Comparison of ENCODE assay signal across 16 cellular contexts in genomic region chr18:5964108-5964507, GRCh38.
A peak's percentile ranks its signal among the peaks of the same experiment; 100 is the strongest.
DNase-seq lines count a peak whose midpoint lies in the region; ATAC-seq and TF ChIP-seq lines count a peak whose summit lies in the region.
"Had no signal": no experiment of that assay in that cellular context is flagged by ENCODE, and none has a peak within 500 bp of the region (broad histone marks: within the 10 kb centered on the region; RNA-seq: fewer than 3 reads in every experiment).

No MANE protein-coding gene starts in this region.

- H3K9me3 ChIP-seq in hepatocyte (ENCODE audit: low read depth) = no peaks in the 10 kb centered on the region
- H3K9me3 ChIP-seq: BLaER1 had no signal

- TF ChIP-seq CTCF in hepatocyte (IDR thresholded peaks at IDR 0.05; ENCODE audit: poor library complexity) = no peak

- H4K20me1 ChIP-seq in hepatocyte (ENCODE audit: insufficient read depth, poor library complexity, severe bottlenecking) = no peaks in the 10 kb centered on the region
- H4K20me1 ChIP-seq: BLaER1 had no signal

- WGBS in hepatocyte (ENCODE audit: low lambda C conversion rate, missing lambda C conversion rate) = 83% methylated on average over 8 of the region's 8 CpGs

- H3K4me1 ChIP-seq in hepatocyte (ENCODE audit: insufficient read depth) = peaks cover 12% of the 10 kb centered on the region

- in situ Hi-C loops in G401 (cut with HindIII; ENCODE audit: low sequenced_read_pairs) = no loop called here

- no peak overlapping the region for H3K4me2 ChIP-seq in hepatocyte
- H3K4me2 ChIP-seq: BLaER1 had no signal

- H3K9me2 ChIP-seq in hepatocyte (replicated peaks; ENCODE audit: insufficient read depth) = no peaks in the 10 kb centered on the region

- H3K27ac ChIP-seq in hepatocyte = no peak overlapping the region
- H3K27ac ChIP-seq: BLaER1, GM23248, HL-60 had no signal

- DNase-seq in left ventricle myocardium superior (no peak), Right ventricle myocardium superior (no peak), G401 (ENCODE audit: low spot score) (peak; percentile 78), cerebellum (ENCODE audit: low spot score) (peak; percentile 48), sciatic nerve (ENCODE audit: low spot score) (no peak), hepatocyte (ENCODE audit: low spot score) (no peak), foreskin melanocyte (no peak), NCI-H345 (lab: John Stamatoyannopoulos, UW) (no peak)
- DNase-seq: 8988T; CD4-positive, alpha-beta memory T cell; DMS 273 treated with DMSO at 0.1 percent for 48 hours; GDM1; GM23248; HCEC 1CT had no signal

- intact Hi-C loops in left ventricle myocardium superior (cut with micrococcal nuclease) = no loop called here
- intact Hi-C loops in Right ventricle myocardium superior (cut with DNase I) = no loop called here
- intact Hi-C loops in sciatic nerve (cut with DNase I) = no loop called here

- ATAC-seq in left ventricle myocardium superior (peak; percentile 46), Right ventricle myocardium superior (ENCODE audit: poor library complexity) (no peak), sciatic nerve (peak; percentile 12)

- no peaks in the 10 kb centered on the region for H3K36me3 ChIP-seq in hepatocyte (replicated peaks; ENCODE audit: insufficient read depth, low read depth)
- H3K36me3 ChIP-seq: BLaER1 had no signal

- H3K4me3 ChIP-seq in hepatocyte = no peak overlapping the region
- H3K4me3 ChIP-seq: BLaER1, GM23248 had no signal

- no peak overlapping the region for H2AFZ ChIP-seq in hepatocyte
- H2AFZ ChIP-seq: GM23248 had no signal

- H3K27me3 ChIP-seq in hepatocyte = no peaks in the 10 kb centered on the region
- H3K27me3 ChIP-seq: BLaER1 had no signal

- no peaks in the 10 kb centered on the region for H3K79me2 ChIP-seq in hepatocyte

Comparison
In these comparisons a context has a peak if more than half of its experiments do, and no peak if none do; other contexts are left out.
1. DNase-seq: peak in G401 (single experiment) and cerebellum (single experiment); none in left ventricle myocardium superior (single experiment), Right ventricle myocardium superior (single experiment), sciatic nerve (single experiment), hepatocyte (single experiment), foreskin melanocyte (single experiment) and NCI-H345 (single experiment).